8 cellular contexts compared by ENCODE assay signal in genomic region chr10:13001041-13001886, GRCh38. TPM values are rescaled to one million over a fixed set of nuclear protein-coding genes. Genes with fewer than 3 reads are reported as not detected.
DNase-seq lines count a peak whose midpoint lies in the region; ATAC-seq and TF ChIP-seq lines count a peak whose summit lies in the region.

Gene CCDC3 (minus strand): TSS chr10:13001713. CDS start chr10:13001570, 143 bp downstream.

- no peak for TF ChIP-seq CTCF in CD8-positive, alpha-beta T cell (IDR thresholded peaks at IDR 0.05)
- TF ChIP-seq CTCF in MM.1S (IDR thresholded peaks at IDR 0.05; ENCODE audit: low read length) (no peak), thyroid gland (IDR thresholded peaks at IDR 0.05) (no peak)

- H3K9me3 ChIP-seq in CD8-positive, alpha-beta T cell (ENCODE audit: low read length) = no peaks in the 10 kb centered on the region
- H3K9me3 ChIP-seq in MM.1S (replicated peaks; ENCODE audit: insufficient read depth, low read length) (no peaks in the 10 kb centered on the region), thyroid gland (no peaks in the 10 kb centered on the region)

- no peaks in the 10 kb centered on the region for H3K36me3 Mint-ChIP-seq in CD8-positive, alpha-beta T cell
- H3K36me3 Mint-ChIP-seq in central memory CD8-positive, alpha-beta T cell (ENCODE audit: insufficient read depth) = peaks cover 2% of the 10 kb centered on the region

- 0 out of 2 replicates have a peak within 1 kb of the TSS, but pooled peaks have one; percentile 21 for H3K4me2 ChIP-seq in MM.1S (ENCODE audit: low read depth, low read length)

- H3K27ac Mint-ChIP-seq in CD8-positive, alpha-beta T cell = no peak within 1 kb of the TSS
- no peak within 1 kb of the TSS for H3K27ac Mint-ChIP-seq in central memory CD8-positive, alpha-beta T cell (ENCODE audit: low read depth)

- H3K4me1 Mint-ChIP-seq in CD8-positive, alpha-beta T cell (ENCODE audit: low read depth) = peaks cover 9% of the 10 kb centered on the region
- no peaks in the 10 kb centered on the region for H3K4me1 Mint-ChIP-seq in central memory CD8-positive, alpha-beta T cell

- peaks cover 54% of the 10 kb centered on the region for H3K27me3 Mint-ChIP-seq in CD8-positive, alpha-beta T cell (ENCODE audit: low read depth)
- H3K27me3 Mint-ChIP-seq in central memory CD8-positive, alpha-beta T cell = peaks cover 74% of the 10 kb centered on the region

- intact Hi-C loops in CD8-positive, alpha-beta T cell (cut with DNase I, micrococcal nuclease) = no loop called here
- intact Hi-C loops in thyroid gland (cut with DNase I) = no loop called here

- H3K36me3 ChIP-seq in CD8-positive, alpha-beta T cell (ENCODE audit: insufficient read depth, low read length) = no peaks in the 10 kb centered on the region
- H3K36me3 ChIP-seq in MM.1S (replicated peaks; ENCODE audit: insufficient read depth, low read length) (no peaks in the 10 kb centered on the region), thyroid gland (no peaks in the 10 kb centered on the region)

- no peak for ATAC-seq in CD8-positive, alpha-beta T cell
- no peak for ATAC-seq in central memory CD8-positive, alpha-beta T cell (replicated peaks; ENCODE audit: extremely low read depth, poor library complexity, severe bottlenecking)
- no peak for ATAC-seq in HG03135 (IDR thresholded peaks at IDR 0.05; ENCODE audit: unreplicated experiment)

- H3K9ac ChIP-seq in MM.1S (ENCODE audit: low read length) = no peak within 1 kb of the TSS

- no peak within 1 kb of the TSS for H3K4me3 ChIP-seq in CD8-positive, alpha-beta T cell (ENCODE audit: low read depth, low read length)
- H3K4me3 ChIP-seq in MM.1S (ENCODE audit: low read length) (no peak within 1 kb of the TSS; the same call in 1 of the 2 replicates), thyroid gland (replicated peaks in 1 of 3) (peak within 1 kb of the TSS in 1 of 3 donors; percentile 22)

- H3K27ac ChIP-seq in CD8-positive, alpha-beta T cell (ENCODE audit: low read depth, low read length) = no peak within 1 kb of the TSS
- H3K27ac ChIP-seq in MM.1S (ENCODE audit: low read length) (no peak within 1 kb of the TSS), thyroid gland (no peak within 1 kb of the TSS)

- TF ChIP-seq POLR2A in thyroid gland (IDR thresholded peaks at IDR 0.05) = no peak

- no peak for DNase-seq in CD8-positive, alpha-beta T cell
- DNase-seq in MM.1S = no peak
- no peak for DNase-seq in central memory CD8-positive, alpha-beta T cell (ENCODE audit: low spot score in 2 of 2)
- DNase-seq in mesenteric fat pad (ENCODE audit: low spot score) = no peak
- DNase-seq in thyroid gland = peak; percentile 15 to 20
- DNase-seq in NCI-H187 (lab: John Stamatoyannopoulos, UW) = no peak
- DNase-seq in NAMALWA (ENCODE audit: low spot score) = no peak

- H3K79me2 ChIP-seq in MM.1S (ENCODE audit: low read length) = no peaks in the 10 kb centered on the region

- POLR2A ChIA-PET in CD8-positive, alpha-beta T cell (lab: Charles Lee) = no interaction called here

- no peaks in the 10 kb centered on the region for H3K4me1 ChIP-seq in CD8-positive, alpha-beta T cell (ENCODE audit: insufficient read depth, low read length)
- no peaks in the 10 kb centered on the region for H3K4me1 ChIP-seq in MM.1S (ENCODE audit: low read length)
- H3K4me1 ChIP-seq in thyroid gland = no peaks in the 10 kb centered on the region

- H2AFZ ChIP-seq in MM.1S (ENCODE audit: low read length) = no peak within 1 kb of the TSS

- H4K20me1 ChIP-seq in MM.1S (ENCODE audit: insufficient read depth, low read length) = no peaks in the 10 kb centered on the region

- no peaks in the 10 kb centered on the region for H3K9me3 Mint-ChIP-seq in CD8-positive, alpha-beta T cell
- no peaks in the 10 kb centered on the region for H3K9me3 Mint-ChIP-seq in central memory CD8-positive, alpha-beta T cell

- 15% methylated on average over 8 to 18 of the region's 93 CpGs for WGBS in thyroid gland, 2 donors

- no peaks in the 10 kb centered on the region for H3K9me2 ChIP-seq in MM.1S (replicated peaks; ENCODE audit: insufficient read depth, low read length)

- CTCF ChIA-PET in CD8-positive, alpha-beta T cell (lab: Charles Lee) = no interaction called here

- peaks cover 7% of the 10 kb centered on the region for H3K27me3 ChIP-seq in CD8-positive, alpha-beta T cell (ENCODE audit: insufficient read depth, low read length)
- H3K27me3 ChIP-seq in MM.1S (replicated peaks; ENCODE audit: insufficient read depth, low read length) = no peaks in the 10 kb centered on the region
- H3K27me3 ChIP-seq in thyroid gland = no peaks in the 10 kb centered on the region

- H3K4me3 Mint-ChIP-seq in CD8-positive, alpha-beta T cell = peak within 1 kb of the TSS; percentile 16
- peak within 1 kb of the TSS; percentile 10 for H3K4me3 Mint-ChIP-seq in central memory CD8-positive, alpha-beta T cell

- H3F3A ChIP-seq in MM.1S (ENCODE audit: insufficient read depth, low read length) = no peaks in the 10 kb centered on the region

RNA-seq across cellular contexts. Expression of gene CCDC3, which starts in this region (rescaled TPM):
- total RNA-seq in CD8-positive, alpha-beta T cell = not detected
- total RNA-seq in mesenteric fat pad (122 TPM), thyroid gland (10 to 100 TPM in 1 of 4 donors, 1 to 10 TPM in 3; 4.7 to 18.7 (median 7.3) TPM)

Comparison
In these comparisons a context has a peak if more than half of its experiments do, and no peak if none do; other contexts are left out.
1. DNase-seq: peak in thyroid gland (2 of 2); none in CD8-positive, alpha-beta T cell (0 of 7), MM.1S (single experiment), central memory CD8-positive, alpha-beta T cell (0 of 2), mesenteric fat pad (single experiment), NCI-H187 (0 of 2) and NAMALWA (single experiment).